ENCODE assay signal across 8 cellular contexts in the genomic region with DNA sequence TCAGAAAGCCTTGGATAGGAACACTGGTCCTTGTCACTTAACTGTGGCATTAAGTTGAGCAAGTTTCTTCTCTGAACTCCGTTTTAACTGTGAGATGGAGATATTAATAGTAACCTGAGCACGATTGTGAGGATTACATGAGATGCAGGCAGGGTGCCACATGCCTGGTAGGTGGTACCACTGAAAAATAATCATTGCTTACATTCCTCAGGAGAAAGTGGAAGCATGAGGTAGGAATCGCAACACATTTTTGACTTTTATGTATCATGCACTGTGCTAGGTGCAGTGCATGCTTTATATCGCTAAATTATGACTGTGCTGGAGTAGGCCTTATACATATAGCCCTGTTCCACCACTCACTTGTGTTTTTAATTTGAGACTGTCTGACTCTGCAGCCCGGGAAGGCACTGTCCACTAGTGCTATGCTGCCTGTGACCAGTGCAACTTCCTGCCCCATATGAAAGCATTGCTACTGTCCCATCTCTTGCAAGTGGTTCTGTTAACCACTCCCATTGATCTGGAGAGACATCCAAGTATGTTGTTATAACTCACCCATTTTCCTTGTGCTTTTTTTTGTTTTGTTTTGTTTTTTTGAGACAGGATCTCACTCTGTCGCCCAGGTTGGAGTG. TPM values are rescaled to one million over a fixed set of nuclear protein-coding genes. Genes with fewer than 3 reads are reported as not detected.
DNase-seq lines count a peak whose midpoint lies in the region; ATAC-seq and TF ChIP-seq lines count a peak whose summit lies in the region.

No MANE protein-coding gene starts in this region.

- intact Hi-C loops in breast epithelium (cut with DNase I; ENCODE audit: low total_unique reads) = loop anchor here (10.0 kb wide), 1 partner anchor 453 kb away; a partner anchor contains a TSS

- TF ChIP-seq CTCF in breast epithelium (IDR thresholded peaks at IDR 0.05) = no peak

- H3K4me1 Mint-ChIP-seq in stimulated activated naive CD8-positive, alpha-beta T cell treated with anti-CD3 and anti-CD28 coated beads, Interleukin-15, Interleukin-2, amounts not matched to agents 100 ng/mL and 50 ng/mL, for 24 hours (ENCODE audit: low read depth) = peaks cover 44% of the 10 kb centered on the region

- peak overlapping the region; percentile 97 for H3K27ac Mint-ChIP-seq in stimulated activated naive CD8-positive, alpha-beta T cell treated with anti-CD3 and anti-CD28 coated beads, Interleukin-15, Interleukin-2, amounts not matched to agents 100 ng/mL and 50 ng/mL, for 24 hours

- no peak for TF ChIP-seq POLR2A in breast epithelium (IDR thresholded peaks at IDR 0.05)

- no peaks in the 10 kb centered on the region for H3K27me3 ChIP-seq in breast epithelium

- no peaks in the 10 kb centered on the region for H3K36me3 ChIP-seq in breast epithelium
- peaks cover 25% of the 10 kb centered on the region for H3K36me3 ChIP-seq in mesodermal cell (ENCODE audit: control insufficient read depth, insufficient read depth, low read length)

- H3K9me3 Mint-ChIP-seq in stimulated activated naive CD8-positive, alpha-beta T cell treated with anti-CD3 and anti-CD28 coated beads, Interleukin-15, Interleukin-2, amounts not matched to agents 100 ng/mL and 50 ng/mL, for 24 hours = no peaks in the 10 kb centered on the region

- H3K4me3 Mint-ChIP-seq in stimulated activated naive CD8-positive, alpha-beta T cell treated with anti-CD3 and anti-CD28 coated beads, Interleukin-15, Interleukin-2, amounts not matched to agents 100 ng/mL and 50 ng/mL, for 24 hours = peak overlapping the region; percentile 99

- H3K27ac ChIP-seq in breast epithelium (peak overlapping the region in 1 of 2 donors; percentile 92), mesodermal cell (ENCODE audit: low read depth, low read length, severe bottlenecking) (no peak overlapping the region)

- H3K9me3 ChIP-seq in breast epithelium = no peaks in the 10 kb centered on the region
- H3K9me3 ChIP-seq in mesodermal cell (ENCODE audit: control insufficient read depth, low read length) = no peaks in the 10 kb centered on the region

- H3K4me3 ChIP-seq in breast epithelium = peak overlapping the region; percentile 91 to 98 (median 91)
- peak overlapping the region; percentile 91 for H3K4me3 ChIP-seq in mesodermal cell (ENCODE audit: extremely low read depth, insufficient read depth, low read length, poor library complexity, severe bottlenecking)

- H3K4me1 ChIP-seq in breast epithelium (peaks cover 8 to 10% of the 10 kb centered on the region in 2 donors), mesodermal cell (ENCODE audit: control insufficient read depth, insufficient read depth, low read length, poor library complexity, severe bottlenecking) (peaks cover 8% of the 10 kb centered on the region)

- H3K36me3 Mint-ChIP-seq in stimulated activated naive CD8-positive, alpha-beta T cell treated with anti-CD3 and anti-CD28 coated beads, Interleukin-15, Interleukin-2, amounts not matched to agents 100 ng/mL and 50 ng/mL, for 24 hours (ENCODE audit: low read depth) = peaks cover 32% of the 10 kb centered on the region

- no peaks in the 10 kb centered on the region for H3K27me3 Mint-ChIP-seq in stimulated activated naive CD8-positive, alpha-beta T cell treated with anti-CD3 and anti-CD28 coated beads, Interleukin-15, Interleukin-2, amounts not matched to agents 100 ng/mL and 50 ng/mL, for 24 hours

- ATAC-seq in stimulated activated naive CD8-positive, alpha-beta T cell treated with anti-CD3 and anti-CD28 coated beads, Interleukin-15, Interleukin-2, amounts not matched to agents 100 U/mL and 50 U/mL, for 24 hours = no peak
- no peak for ATAC-seq in GM21447 (IDR thresholded peaks at IDR 0.05; ENCODE audit: unreplicated experiment)

- WGBS in mesodermal cell (ENCODE audit: insufficient coverage in 2 of 2), 2 experiments = 52 to 77% methylated on average over 4 to 5 of the region's 6 CpGs

- DNase-seq in stimulated activated naive CD8-positive, alpha-beta T cell treated with anti-CD3 and anti-CD28 coated beads, Interleukin-15, Interleukin-2, amounts not matched to agents 100 U/mL and 50 U/mL, for 24 hours = no peak
- DNase-seq in breast epithelium (ENCODE audit: low spot score in 2 of 2) (no peak), GOT3 (lab: John Stamatoyannopoulos, UW) (no peak), mucosa of gallbladder (ENCODE audit: low spot score) (no peak), NCI-H2029 treated with DMSO at 0.1 percent for 48 hours (lab: John Stamatoyannopoulos, UW) (no peak)

RNA-seq across cellular contexts. Expression of a gene that starts 1.0 kb away (rescaled TPM):
- total RNA-seq in breast epithelium = 10 to 100 TPM; 61.2 to 74.1 (median 68.3) TPM
- polyA plus RNA-seq in mesodermal cell (2013, experiment 1 of 2) = 123 TPM
- 117 TPM for polyA plus RNA-seq in mesodermal cell (2013, experiment 2 of 2)
- total RNA-seq in mucosa of gallbladder = 106 TPM

RNA-seq across cellular contexts. Expression of a gene that starts 1.4 kb away (rescaled TPM):
- total RNA-seq in breast epithelium = 10 to 100 TPM; 22.5 to 26.2 (median 23.0) TPM
- 22.1 TPM for polyA plus RNA-seq in mesodermal cell (2013, experiment 1 of 2)
- 20.8 TPM for polyA plus RNA-seq in mesodermal cell (2013, experiment 2 of 2)
- 18.7 TPM for total RNA-seq in mucosa of gallbladder

RNA-seq across cellular contexts. Expression of a gene that starts 48.4 kb away (rescaled TPM):
- not detected for total RNA-seq in breast epithelium
- 0.59 TPM for polyA plus RNA-seq in mesodermal cell (2013, experiment 1 of 2)
- 0.40 TPM for polyA plus RNA-seq in mesodermal cell (2013, experiment 2 of 2)
- not detected for total RNA-seq in mucosa of gallbladder
